In genomic region chr9:127910613-127911205, GRCh38 we compare ENCODE assay signal across 9 cellular contexts. TPM values are rescaled to one million over a fixed set of nuclear protein-coding genes. Genes with fewer than 3 reads are reported as not detected.
DNase-seq lines count a peak whose midpoint lies in the region; ATAC-seq, FAIRE-seq and TF ChIP-seq lines count a peak whose summit lies in the region.
"Had no signal": no experiment of that assay in that cellular context is flagged by ENCODE, and none has a peak within 500 bp of the region (broad histone marks: within the 10 kb centered on the region; RNA-seq: fewer than 3 reads in every experiment).

No MANE protein-coding gene starts in this region.

- H3K4me3 ChIP-seq in KMS-11 (IDR thresholded peaks at IDR 0.05; ENCODE audit: insufficient read depth, low read depth, low read length) (no peak overlapping the region), GM12878 (peak overlapping the region; percentile 35; the same call in 1 of the 2 replicates)
- H3K4me3 ChIP-seq: heart left ventricle had no signal

- peak; percentile 7 for FAIRE-seq in GM12878 (lab: Jason Lieb, UNC)

- no peak for TF ChIP-seq EP300 in GM12878 (IDR thresholded peaks at IDR 0.05; ENCODE audit: borderline replicate concordance in 1 of 2, control insufficient read depth in 1 of 2, low read depth in 2 of 2, low read length in 2 of 2)

- no TSS peak for BruUV-seq in GM12878 (replicated peaks; lab: Mats Ljungman, UMichigan)

- peak overlapping the region in 4 of 10 donors; percentile 26 to 65 (median 45) for H3K4me3 Mint-ChIP-seq in naive thymus-derived CD8-positive, alpha-beta T cell

- intact Hi-C loops in GM12878 (cut with micrococcal nuclease; ENCODE audit: unreplicated experiment) (no loop called here), head of caudate nucleus (cut with DNase I) (loop anchor here (10.0 kb wide), 1 partner anchor 126 kb away; the partner anchor contains the start of gene CDK9)

- no peak for ATAC-seq in GM12878
- ATAC-seq in naive thymus-derived CD8-positive, alpha-beta T cell = no peak
- ATAC-seq: heart left ventricle had no signal

- H3K4me1 Mint-ChIP-seq in naive thymus-derived CD8-positive, alpha-beta T cell = peaks cover 18 to 61% (median 44%) of the 10 kb centered on the region in 4 donors

- CTCF ChIA-PET in GM12878 (lab: Yijun Ruan, JAX) = interaction anchor here (0.8 to 2.4 kb wide), 11 partner anchors 10 to 199 kb away, joined by 3 to 10 read pairs (median 5); partner anchors contain the start of genes ST6GALNAC6 and TOR2A

- TF ChIP-seq POLR2A in GM12878 (IDR thresholded peaks at IDR 0.05; ENCODE audit: low read depth, low read length) = no peak

- in situ Hi-C loops in GM12878 (cut with MboI) = loop anchor here (5.0 kb wide), 1 partner anchor 173 kb away; the partner anchor contains the start of gene TOR2A

- H3K4me1 ChIP-seq in KMS-11 (ENCODE audit: low read depth, poor library complexity, severe bottlenecking) = peaks cover 67% of the 10 kb centered on the region
- H3K4me1 ChIP-seq in GM12878 (ENCODE audit: control insufficient read depth, insufficient read depth, low read length) = peaks cover 54% of the 10 kb centered on the region

- no peaks in the 10 kb centered on the region for H3K9me3 ChIP-seq in GM12878 (replicated peaks; ENCODE audit: control insufficient read depth, insufficient read depth, low read length)
- H3K9me3 ChIP-seq: heart left ventricle had no signal

- peaks cover 14% of the 10 kb centered on the region; the same call in 1 of the 2 replicates for H3K36me3 ChIP-seq in KMS-11 (ENCODE audit: insufficient read depth)
- peaks cover 10 to 22% of the 10 kb centered on the region in 2 experiments; a peak in 2 of 4 replicates for H3K36me3 ChIP-seq in GM12878 (ENCODE audit: control insufficient read depth in 2 of 2, insufficient read depth in 2 of 2, low read length in 1 of 2)

- H4K20me1 ChIP-seq in KMS-11 (ENCODE audit: insufficient read depth) = no peaks in the 10 kb centered on the region
- no peaks in the 10 kb centered on the region for H4K20me1 ChIP-seq in GM12878 (ENCODE audit: control insufficient read depth, insufficient read depth)

- 0 out of 2 replicates have a peak, but pooled peaks have one; percentile 31 for TF ChIP-seq CTCF in KMS-11 (conservative IDR thresholded peaks at IDR 0.05; ENCODE audit: low read depth, low read length)
- peak; percentile 20 to 49 (median 33); a peak in 4 of 6 replicates for TF ChIP-seq CTCF in GM12878 (IDR thresholded peaks at IDR 0.05 in 2 of 3, conservative IDR thresholded peaks at IDR 0.05 in 1 of 3; ENCODE audit: control insufficient read depth in 2 of 3, extremely low read depth in 1 of 3, insufficient read depth in 1 of 3, low read depth in 3 of 3, low read length in 3 of 3)

- H3K4me2 ChIP-seq in KMS-11 = peak overlapping the region; percentile 64
- H3K4me2 ChIP-seq in GM12878 (ENCODE audit: control insufficient read depth, insufficient read depth) = peak overlapping the region; percentile 76

- H3K27me3 Mint-ChIP-seq in naive thymus-derived CD8-positive, alpha-beta T cell = no peaks in the 10 kb centered on the region

- peak overlapping the region; percentile 97 for H3K27ac ChIP-seq in KMS-11
- H3K27ac ChIP-seq in GM12878 (ENCODE audit: control insufficient read depth, insufficient read depth) = peak overlapping the region; percentile 86
- H3K27ac ChIP-seq: heart left ventricle had no signal

- SMC1A ChIA-PET in GM12878 (lab: Charles Lee; ENCODE audit: uncharacterized antibody, unreplicated experiment) = interaction anchor here (1.1 to 2.3 kb wide), 5 partner anchors 11 to 176 kb away, joined by 3 to 9 read pairs (median 6); partner anchors contain the start of gene TOR2A

- peak overlapping the region; percentile 66 to 89 (median 85) for H3K27ac Mint-ChIP-seq in naive thymus-derived CD8-positive, alpha-beta T cell

- whole genome bisulfite sequencing in GM12878 (ENCODE audit: insufficient coverage, insufficient replicate concordance, low lambda C conversion rate, missing lambda C conversion rate) = 15% methylated on average over 6 of the region's 6 CpGs

- peak overlapping the region; percentile 85 for H3K9ac ChIP-seq in KMS-11
- peak overlapping the region; percentile 45 for H3K9ac ChIP-seq in GM12878 (ENCODE audit: control insufficient read depth, insufficient read depth, low read length)

- peaks cover 5 to 48% (median 7%) of the 10 kb centered on the region in 3 donors for H3K36me3 Mint-ChIP-seq in naive thymus-derived CD8-positive, alpha-beta T cell

- H2AFZ ChIP-seq in KMS-11 (ENCODE audit: low read depth) = no peak overlapping the region
- H2AFZ ChIP-seq in GM12878 (ENCODE audit: control insufficient read depth, low read depth, low read length) = no peak overlapping the region

- POLR2A ChIA-PET in GM12878 (lab: Charles Lee) = interaction anchor here (0.5 to 2.4 kb wide), 2 partner anchors 9 to 29 kb away, joined by 3 to 6 read pairs; no protein-coding TSS in a partner anchor
- POLR2A ChIA-PET in naive thymus-derived CD8-positive, alpha-beta T cell (lab: Charles Lee) = interaction anchor here (0.5 to 17.2 kb wide), 7 partner anchors 8 to 320 kb away, joined by 3 to 328 read pairs (median 3); partner anchors contain the start of gene ST6GALNAC4

- RAD21 ChIA-PET in GM12878 (lab: Charles Lee; ENCODE audit: unreplicated experiment) = interaction anchor here (0.5 to 1.7 kb wide), 10 partner anchors 11 to 321 kb away, joined by 3 to 11 read pairs (median 4); partner anchors contain the start of genes CDK9, FPGS and TOR2A

- H3K79me2 ChIP-seq in KMS-11 (ENCODE audit: insufficient read depth, low read depth) (peaks cover 51% of the 10 kb centered on the region), GM12878 (ENCODE audit: control insufficient read depth, insufficient read depth, low read length) (peaks cover 30% of the 10 kb centered on the region)

- H3K27me3 ChIP-seq in KMS-11 (ENCODE audit: insufficient read depth, low read depth) (no peaks in the 10 kb centered on the region), GM12878 (replicated peaks in 1 of 2; ENCODE audit: control insufficient read depth in 2 of 2, insufficient read depth in 2 of 2, low read length in 1 of 2) (no peaks in the 10 kb centered on the region)
- H3K27me3 ChIP-seq: heart left ventricle had no signal

- H3K9me3 Mint-ChIP-seq in naive thymus-derived CD8-positive, alpha-beta T cell = no peaks in the 10 kb centered on the region

- TF ChIP-seq RAD21 in GM12878 (IDR thresholded peaks at IDR 0.05; ENCODE audit: insufficient read depth, low read depth, low read length) = peak; percentile 41; the same call in 1 of the 2 replicates

- DNase-seq in DMS 273 (lab: John Stamatoyannopoulos, UW; ENCODE audit: unreplicated experiment) (peak; percentile 76), GM12878 (ENCODE audit: low read depth, low spot score) (no peak), head of caudate nucleus (no peak), SIG-M5 (lab: John Stamatoyannopoulos, UW) (no peak), DMS114 treated with DMSO at 0.1 percent for 48 hours (lab: John Stamatoyannopoulos, UW; ENCODE audit: unreplicated experiment) (no peak), NCI-H774 (lab: John Stamatoyannopoulos, UW) (no peak)
- DNase-seq in naive thymus-derived CD8-positive, alpha-beta T cell = no peak

RNA-seq across cellular contexts. Expression of gene ST6GALNAC4, which starts 6.1 kb away (rescaled TPM):
- total RNA-seq in GM12878 (2013; cell fraction: nucleolus; rRNA removed) = 98.4 and 112 TPM in 2 replicates
- 48.3 and 57.4 TPM in 2 replicates for total RNA-seq in GM12878 (2014; rRNA removed)
- 20.7 and 23.7 TPM in 2 replicates for total RNA-seq in GM12878 (2014; rRNA removed; fragmentation: Illumina TruSeq; extraction: Trizol)
- total RNA-seq in GM12878 (2021) = 56.1 and 64.1 TPM in 2 replicates
- 11.8 TPM for polyA plus RNA-seq in GM12878 (2011; ENCODE audit: low read depth)
- 6.9 and 16.4 TPM in 2 replicates for polyA plus RNA-seq in GM12878 (2011; rRNA removed)
- 38.1 and 52.2 TPM in 2 replicates for polyA plus RNA-seq in GM12878 (2011; cell fraction: cytosol; rRNA removed)
- 59.2 and 59.5 TPM in 2 replicates for polyA plus RNA-seq in GM12878 (2011; cell fraction: nucleus; rRNA removed)
- polyA plus RNA-seq in GM12878 (2012) = 40.4 and 47.8 TPM in 2 replicates
- polyA plus RNA-seq in GM12878 (2014; fragmentation: Illumina TruSeq; extraction: Trizol) = 3.0 and 13.5 TPM in 2 replicates
- polyA plus RNA-seq in GM12878 (2014; fragmentation: Nextera tagmentation; extraction: Ambion mirVana) = 1 to 10 TPM; 4.2 to 6.6 TPM
- polyA plus RNA-seq in GM12878 (2014; rRNA removed) = 63.2 and 68.1 TPM in 2 replicates
- polyA plus RNA-seq in GM12878 (2016; fragmentation: Nextera tagmentation; extraction: Ambion mirVana) = 10 to 100 TPM; 46.7 to 49.9 TPM
- 23.9 and 54.0 TPM in 2 replicates for polyA minus RNA-seq in GM12878 (2011; rRNA and poly(A)+ RNA removed)
- 25.1 and 31.3 TPM in 2 replicates for polyA minus RNA-seq in GM12878 (2011; cell fraction: cytosol; rRNA and poly(A)+ RNA removed)
- 27.2 and 51.5 TPM in 2 replicates for polyA minus RNA-seq in GM12878 (2011; cell fraction: nucleus; rRNA and poly(A)+ RNA removed)
- total RNA-seq in naive thymus-derived CD8-positive, alpha-beta T cell = 10 to 100 TPM; 47.0 to 47.5 TPM
- polyA plus RNA-seq in naive thymus-derived CD8-positive, alpha-beta T cell = 10 to 100 TPM; 19.8 to 34.4 (median 22.1) TPM

RNA-seq across cellular contexts. Expression of gene ST6GALNAC6, which starts 11.3 kb away (rescaled TPM):
- total RNA-seq in GM12878 (2013; cell fraction: nucleolus; rRNA removed) = 55.6 and 55.9 TPM in 2 replicates
- 22.6 and 27.0 TPM in 2 replicates for total RNA-seq in GM12878 (2014; rRNA removed)
- 16.0 and 17.6 TPM in 2 replicates for total RNA-seq in GM12878 (2014; rRNA removed; fragmentation: Illumina TruSeq; extraction: Trizol)
- total RNA-seq in GM12878 (2021) = 21.1 and 23.2 TPM in 2 replicates
- polyA plus RNA-seq in GM12878 (2011; ENCODE audit: low read depth) = 9.5 TPM
- 13.9 and 24.6 TPM in 2 replicates for polyA plus RNA-seq in GM12878 (2011; rRNA removed)
- polyA plus RNA-seq in GM12878 (2011; cell fraction: cytosol; rRNA removed) = 28.4 and 35.1 TPM in 2 replicates
- 55.5 and 94.2 TPM in 2 replicates for polyA plus RNA-seq in GM12878 (2011; cell fraction: nucleus; rRNA removed)
- 19.0 and 22.5 TPM in 2 replicates for polyA plus RNA-seq in GM12878 (2012)
- polyA plus RNA-seq in GM12878 (2014; fragmentation: Illumina TruSeq; extraction: Trizol) = 7.2 and 16.1 TPM in 2 replicates
- polyA plus RNA-seq in GM12878 (2014; fragmentation: Nextera tagmentation; extraction: Ambion mirVana) = under 1 TPM; 0.40 to 0.48 TPM
- polyA plus RNA-seq in GM12878 (2014; rRNA removed) = 24.0 and 24.7 TPM in 2 replicates
- polyA plus RNA-seq in GM12878 (2016; fragmentation: Nextera tagmentation; extraction: Ambion mirVana) = 10 to 100 TPM; 12.6 to 12.7 TPM
- 20.8 and 26.1 TPM in 2 replicates for polyA minus RNA-seq in GM12878 (2011; rRNA and poly(A)+ RNA removed)
- polyA minus RNA-seq in GM12878 (2011; cell fraction: cytosol; rRNA and poly(A)+ RNA removed) = 4.7 and 8.0 TPM in 2 replicates
- polyA minus RNA-seq in GM12878 (2011; cell fraction: nucleus; rRNA and poly(A)+ RNA removed) = 12.1 and 16.7 TPM in 2 replicates
- 100 to 1,000 TPM; 102 to 110 TPM for total RNA-seq in naive thymus-derived CD8-positive, alpha-beta T cell
- 10 to 100 TPM; 29.8 to 42.8 (median 30.3) TPM for polyA plus RNA-seq in naive thymus-derived CD8-positive, alpha-beta T cell

RNA-seq across cellular contexts. Expression of gene PIP5KL1, which starts 19.9 kb away (rescaled TPM):
- total RNA-seq in GM12878 (2013; cell fraction: nucleolus; rRNA removed) = 1.9 and 2.0 TPM in 2 replicates
- total RNA-seq in GM12878 (2014; rRNA removed) (0.40 TPM in 1 of 2 replicates, not detected in the other), GM12878 (2014; rRNA removed; fragmentation: Illumina TruSeq; extraction: Trizol) (0.14 and 0.22 TPM in 2 replicates), GM12878 (2021) (0.32 and 0.64 TPM in 2 replicates)
- 0.41 TPM for polyA plus RNA-seq in GM12878 (2011; ENCODE audit: low read depth)
- polyA plus RNA-seq in GM12878 (2011; rRNA removed) (0.12 and 0.50 TPM in 2 replicates), GM12878 (2014; fragmentation: Illumina TruSeq; extraction: Trizol) (0.04 TPM in 1 of 2 replicates, not detected in the other), GM12878 (2014; fragmentation: Nextera tagmentation; extraction: Ambion mirVana) (not detected), GM12878 (2014; rRNA removed) (0.55 and 0.67 TPM in 2 replicates), GM12878 (2016; fragmentation: Nextera tagmentation; extraction: Ambion mirVana) (under 1 TPM; 0.11 to 0.47 TPM)
- 0.34 and 0.52 TPM in 2 replicates for polyA plus RNA-seq in GM12878 (2011; cell fraction: cytosol; rRNA removed)
- 2.2 and 3.0 TPM in 2 replicates for polyA plus RNA-seq in GM12878 (2011; cell fraction: nucleus; rRNA removed)
- polyA plus RNA-seq in GM12878 (2012) = 0.60 and 1.1 TPM in 2 replicates
- polyA minus RNA-seq in GM12878 (2011; rRNA and poly(A)+ RNA removed) = 0.10 TPM in 1 of 2 replicates, not detected in the other
- polyA minus RNA-seq in GM12878 (2011; cell fraction: cytosol; rRNA and poly(A)+ RNA removed) = not detected in 2 replicates
- 0.57 and 0.85 TPM in 2 replicates for polyA minus RNA-seq in GM12878 (2011; cell fraction: nucleus; rRNA and poly(A)+ RNA removed)
- total RNA-seq in naive thymus-derived CD8-positive, alpha-beta T cell = 1 to 10 TPM; 1.8 to 2.0 TPM
- polyA plus RNA-seq in naive thymus-derived CD8-positive, alpha-beta T cell = under 1 TPM in 2 of 3 donors, not detected in 1; 0.28 to 0.46 TPM

RNA-seq across cellular contexts. Expression of gene DPM2, which starts 26.9 kb away (rescaled TPM):
- 35.0 and 35.4 TPM in 2 replicates for total RNA-seq in GM12878 (2013; cell fraction: nucleolus; rRNA removed)
- total RNA-seq in GM12878 (2014; rRNA removed) (36.3 and 40.3 TPM in 2 replicates), GM12878 (2014; rRNA removed; fragmentation: Illumina TruSeq; extraction: Trizol) (30.6 and 31.7 TPM in 2 replicates), GM12878 (2021) (40.7 and 44.0 TPM in 2 replicates)
- polyA plus RNA-seq in GM12878 (2011; ENCODE audit: low read depth) = 17.4 TPM
- polyA plus RNA-seq in GM12878 (2011; rRNA removed) (25.8 and 49.2 TPM in 2 replicates), GM12878 (2014; fragmentation: Illumina TruSeq; extraction: Trizol) (24.3 and 45.4 TPM in 2 replicates), GM12878 (2014; fragmentation: Nextera tagmentation; extraction: Ambion mirVana) (10 to 100 TPM; 22.7 to 24.2 TPM), GM12878 (2014; rRNA removed) (54.3 and 56.5 TPM in 2 replicates), GM12878 (2016; fragmentation: Nextera tagmentation; extraction: Ambion mirVana) (10 to 100 TPM; 76.7 to 77.9 TPM)
- 73.3 and 82.9 TPM in 2 replicates for polyA plus RNA-seq in GM12878 (2011; cell fraction: cytosol; rRNA removed)
- polyA plus RNA-seq in GM12878 (2011; cell fraction: nucleus; rRNA removed) = 54.9 and 64.6 TPM in 2 replicates
- 30.5 and 35.8 TPM in 2 replicates for polyA plus RNA-seq in GM12878 (2012)
- 39.4 and 64.4 TPM in 2 replicates for polyA minus RNA-seq in GM12878 (2011; rRNA and poly(A)+ RNA removed)
- 27.0 and 30.2 TPM in 2 replicates for polyA minus RNA-seq in GM12878 (2011; cell fraction: cytosol; rRNA and poly(A)+ RNA removed)
- 38.0 and 63.1 TPM in 2 replicates for polyA minus RNA-seq in GM12878 (2011; cell fraction: nucleus; rRNA and poly(A)+ RNA removed)
- total RNA-seq in naive thymus-derived CD8-positive, alpha-beta T cell = 10 to 100 TPM; 71.1 to 74.6 TPM
- 10 to 100 TPM; 28.5 to 34.7 (median 34.2) TPM for polyA plus RNA-seq in naive thymus-derived CD8-positive, alpha-beta T cell

RNA-seq across cellular contexts. Expression of gene AK1, which starts 33.2 kb away (rescaled TPM):
- total RNA-seq in GM12878 (2013; cell fraction: nucleolus; rRNA removed) = 1.8 and 2.4 TPM in 2 replicates
- total RNA-seq in GM12878 (2014; rRNA removed) (0.87 and 3.1 TPM in 2 replicates), GM12878 (2014; rRNA removed; fragmentation: Illumina TruSeq; extraction: Trizol) (0.14 and 1.8 TPM in 2 replicates), GM12878 (2021) (2.1 and 2.2 TPM in 2 replicates)
- polyA plus RNA-seq in GM12878 (2011; ENCODE audit: low read depth) = 1.8 TPM
- polyA plus RNA-seq in GM12878 (2011; rRNA removed) (0.98 and 1.8 TPM in 2 replicates), GM12878 (2014; fragmentation: Illumina TruSeq; extraction: Trizol) (1.3 and 1.8 TPM in 2 replicates), GM12878 (2014; fragmentation: Nextera tagmentation; extraction: Ambion mirVana) (1 to 10 TPM in 1 of 2 experiments, under 1 TPM in 1; 0.23 to 1.4 TPM), GM12878 (2014; rRNA removed) (2.1 and 4.7 TPM in 2 replicates), GM12878 (2016; fragmentation: Nextera tagmentation; extraction: Ambion mirVana) (1 to 10 TPM; 1.4 to 2.2 TPM)
- 2.5 and 3.1 TPM in 2 replicates for polyA plus RNA-seq in GM12878 (2011; cell fraction: cytosol; rRNA removed)
- polyA plus RNA-seq in GM12878 (2011; cell fraction: nucleus; rRNA removed) = 21.6 and 27.7 TPM in 2 replicates
- 5.1 and 8.4 TPM in 2 replicates for polyA plus RNA-seq in GM12878 (2012)
- polyA minus RNA-seq in GM12878 (2011; rRNA and poly(A)+ RNA removed) = 0.29 and 0.88 TPM in 2 replicates
- polyA minus RNA-seq in GM12878 (2011; cell fraction: cytosol; rRNA and poly(A)+ RNA removed) = 3.3 and 6.0 TPM in 2 replicates
- polyA minus RNA-seq in GM12878 (2011; cell fraction: nucleus; rRNA and poly(A)+ RNA removed) = 0.24 and 0.67 TPM in 2 replicates
- total RNA-seq in naive thymus-derived CD8-positive, alpha-beta T cell = 10 to 100 TPM; 52.2 to 57.1 TPM
- under 1 TPM in 2 of 3 donors, not detected in 1; 0.07 to 0.22 TPM for polyA plus RNA-seq in naive thymus-derived CD8-positive, alpha-beta T cell
